Comparison of ENCODE assay signal across 17 cellular contexts in genomic region chr22:23035557-23036277, GRCh38. TPM values are rescaled to one million over a fixed set of nuclear protein-coding genes. Genes with fewer than 3 reads are reported as not detected.
DNase-seq lines count a peak whose midpoint lies in the region; ATAC-seq and TF ChIP-seq lines count a peak whose summit lies in the region.
"Had no signal": no experiment of that assay in that cellular context is flagged by ENCODE, and none has a peak within 500 bp of the region (broad histone marks: within the 10 kb centered on the region; RNA-seq: fewer than 3 reads in every experiment).

No MANE protein-coding gene starts in this region.

- H3K4me3 Mint-ChIP-seq in activated CD4-positive, alpha-beta T cell treated with anti-CD3 and anti-CD28 coated beads, Interleukin-2, amount 10 ng/mL, durations not matched to agents 7 days and 5 days: no peak overlapping the region
- H3K4me3 Mint-ChIP-seq in activated T-cell treated with anti-CD3 and anti-CD28 coated beads, Interleukin-2, amount 50 U/mL, for 72 hours: no peak overlapping the region
- H3K4me3 Mint-ChIP-seq: immature natural killer cell had no signal

- H3K27ac Mint-ChIP-seq in activated CD4-positive, alpha-beta T cell treated with anti-CD3 and anti-CD28 coated beads, Interleukin-2, amount 10 ng/mL, durations not matched to agents 7 days and 5 days: no peak overlapping the region
- no peak overlapping the region for H3K27ac Mint-ChIP-seq in activated T-cell treated with anti-CD3 and anti-CD28 coated beads, Interleukin-2, amount 50 U/mL, for 72 hours
- H3K27ac Mint-ChIP-seq: immature natural killer cell had no signal

- H3K36me3 Mint-ChIP-seq in activated CD4-positive, alpha-beta T cell treated with anti-CD3 and anti-CD28 coated beads, Interleukin-2, amount 10 ng/mL, durations not matched to agents 7 days and 5 days (ENCODE audit: low read depth): no peaks in the 10 kb centered on the region
- no peaks in the 10 kb centered on the region for H3K36me3 Mint-ChIP-seq in activated T-cell treated with anti-CD3 and anti-CD28 coated beads, Interleukin-2, amount 50 U/mL, for 72 hours (ENCODE audit: insufficient read depth in 2 of 2)
- H3K36me3 Mint-ChIP-seq: immature natural killer cell had no signal

- CTCF ChIA-PET in activated CD4-positive, alpha-beta T cell treated with anti-CD3 and anti-CD28 coated beads, Interleukin-2, amount 10 ng/mL, durations not matched to agents 7 days and 5 days (lab: Charles Lee): interaction anchor here (1.2 kb wide), 1 partner anchor 36 kb away, joined by 4 read pairs; no protein-coding TSS in a partner anchor
- CTCF ChIA-PET in RWPE1 (lab: Yijun Ruan, JAX): interaction anchor here (1.0 kb wide), 1 partner anchor 14 kb away, joined by 3 read pairs; no protein-coding TSS in a partner anchor

- H3K9me3 Mint-ChIP-seq in activated CD4-positive, alpha-beta T cell treated with anti-CD3 and anti-CD28 coated beads, Interleukin-2, amount 10 ng/mL, durations not matched to agents 7 days and 5 days: no peaks in the 10 kb centered on the region
- no peaks in the 10 kb centered on the region for H3K9me3 Mint-ChIP-seq in activated T-cell treated with anti-CD3 and anti-CD28 coated beads, Interleukin-2, amount 50 U/mL, for 72 hours
- H3K9me3 Mint-ChIP-seq: immature natural killer cell had no signal

- H3K27ac ChIP-seq in RWPE1: no peak overlapping the region
- H3K27ac ChIP-seq: A549, breast epithelium, thoracic aorta had no signal

- peak; percentile 60 to 64 for ATAC-seq in activated T-cell treated with anti-CD3 and anti-CD28 coated beads, Interleukin-2, amount 50 U/mL, for 72 hours (replicated peaks in 1 of 2)
- no peak for ATAC-seq in HG03457 (IDR thresholded peaks at IDR 0.05; ENCODE audit: unreplicated experiment)
- ATAC-seq: A549 had no signal

- DNase-seq in activated CD4-positive, alpha-beta T cell treated with anti-CD3 and anti-CD28 coated beads for 48 hours: peak; percentile 54
- no peak for DNase-seq in activated CD4-positive, alpha-beta T cell treated with anti-CD3 and anti-CD28 coated beads, Interleukin-2, amount 10 ng/mL, durations not matched to agents 7 days and 5 days
- DNase-seq in HT1080 (ENCODE audit: low read depth) (peak; percentile 10), T1000 (lab: John Stamatoyannopoulos, UW) (no peak), RWPE1 (ENCODE audit: low spot score) (no peak)
- DNase-seq in activated T-cell treated with anti-CD3 and anti-CD28 coated beads, Interleukin-2, amount 50 U/mL, for 72 hours: peak; percentile 8 to 18
- DNase-seq in stimulated activated CD4-positive, alpha-beta T cell treated with anti-CD3 and anti-CD28 coated beads, Interleukin-2, amount 100 ng/mL, for 4 hours (ENCODE audit: low read depth): peak; percentile 20
- DNase-seq: activated CD4-positive, CD25-positive, alpha-beta regulatory T cell treated with anti-CD3 and anti-CD28 coated beads, Interleukin-2, amount 50 U/mL, for 72 hours; activated gamma-delta T cell treated with Interleukin-2 at 50 U/mL for 16 hours; effector CD8-positive, alpha-beta T cell; immature natural killer cell; mammary epithelial cell; T-helper 1 cell had no signal

- POLR2A ChIA-PET in activated CD4-positive, alpha-beta T cell treated with anti-CD3 and anti-CD28 coated beads, Interleukin-2, amount 10 ng/mL, durations not matched to agents 7 days and 5 days (lab: Charles Lee): no interaction called here
- POLR2A ChIA-PET in RWPE1 (lab: Yijun Ruan, JAX; ENCODE audit: low non-redundant PET): no interaction called here

- H3K4me1 Mint-ChIP-seq in activated CD4-positive, alpha-beta T cell treated with anti-CD3 and anti-CD28 coated beads, Interleukin-2, amount 10 ng/mL, durations not matched to agents 7 days and 5 days: peaks cover 4% of the 10 kb centered on the region
- peaks cover 15% of the 10 kb centered on the region for H3K4me1 Mint-ChIP-seq in activated T-cell treated with anti-CD3 and anti-CD28 coated beads, Interleukin-2, amount 50 U/mL, for 72 hours (ENCODE audit: low read depth)
- H3K4me1 Mint-ChIP-seq: immature natural killer cell had no signal

- peaks cover 18% of the 10 kb centered on the region for H3K27me3 Mint-ChIP-seq in activated CD4-positive, alpha-beta T cell treated with anti-CD3 and anti-CD28 coated beads, Interleukin-2, amount 10 ng/mL, durations not matched to agents 7 days and 5 days
- H3K27me3 Mint-ChIP-seq in activated T-cell treated with anti-CD3 and anti-CD28 coated beads, Interleukin-2, amount 50 U/mL, for 72 hours (ENCODE audit: low read depth): peaks cover 25% of the 10 kb centered on the region

- TF ChIP-seq CTCF in RWPE1 (conservative IDR thresholded peaks at IDR 0.05; ENCODE audit: low read depth): no peak

RNA-seq across cellular contexts. Expression of gene GNAZ, which starts 34.6 kb away (rescaled TPM):
- total RNA-seq in activated CD4-positive, alpha-beta T cell treated with anti-CD3 and anti-CD28 coated beads, Interleukin-2, amount 10 ng/mL, durations not matched to agents 7 days and 5 days: under 1 TPM; 0.35 to 0.37 TPM
- total RNA-seq in HT1080 (2014; rRNA removed; shearing (Covaris generic)): 0.70 and 1.00 TPM in 2 replicates
- polyA plus RNA-seq in HT1080 (2015; cell fraction: cytosol; rRNA removed): 1.1 and 1.2 TPM in 2 replicates
- 0.86 and 0.90 TPM in 2 replicates for polyA plus RNA-seq in HT1080 (2015; cell fraction: nucleus; rRNA removed)
- under 1 TPM; 0.56 to 0.89 TPM for total RNA-seq in activated T-cell treated with anti-CD3 and anti-CD28 coated beads, Interleukin-2, amount 50 U/mL, for 72 hours

Comparison
In these comparisons a context has a peak if more than half of its experiments do, and no peak if none do; other contexts are left out.
1. DNase-seq: peak in activated CD4-positive, alpha-beta T cell treated with anti-CD3 and anti-CD28 coated beads for 48 hours (single experiment), HT1080 (single experiment), activated T-cell treated with anti-CD3 and anti-CD28 coated beads, Interleukin-2, amount 50 U/mL, for 72 hours (2 of 2) and stimulated activated CD4-positive, alpha-beta T cell treated with anti-CD3 and anti-CD28 coated beads, Interleukin-2, amount 100 ng/mL, for 4 hours (single experiment); none in activated CD4-positive, alpha-beta T cell treated with anti-CD3 and anti-CD28 coated beads, Interleukin-2, amount 10 ng/mL, durations not matched to agents 7 days and 5 days (single experiment), T1000 (single experiment) and RWPE1 (single experiment).